ENCODE assay signal across 12 cellular contexts in the genomic region with DNA sequence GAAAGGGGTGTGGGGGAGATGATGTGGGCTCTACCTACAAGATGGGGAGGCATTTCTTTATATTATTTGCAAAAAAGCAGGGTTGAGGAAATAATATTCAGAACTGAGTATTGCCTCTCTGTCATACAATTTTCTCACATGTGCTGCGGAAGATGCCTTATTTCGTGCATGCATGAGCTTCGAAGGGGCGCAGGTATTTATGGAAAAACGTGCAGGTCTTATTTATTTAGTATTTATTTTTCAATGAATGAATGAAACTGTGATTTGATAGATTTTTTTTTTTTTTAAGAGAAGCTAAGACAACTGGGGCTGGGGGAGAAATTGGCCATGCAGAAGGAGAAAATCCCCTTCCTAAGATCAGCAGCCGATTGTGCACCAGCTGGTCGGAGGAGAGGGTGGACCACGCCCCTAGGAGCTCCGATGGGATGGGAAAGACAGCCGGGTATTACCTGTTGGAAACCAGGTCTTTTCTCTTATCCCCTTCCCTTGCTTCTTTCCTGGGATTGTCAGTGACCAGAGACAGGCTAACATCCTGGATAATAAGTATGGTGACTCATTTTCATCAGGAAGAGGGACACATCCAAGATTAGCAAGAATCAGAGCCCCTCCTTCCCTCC. TPM values are rescaled to one million over a fixed set of nuclear protein-coding genes. Genes with fewer than 3 reads are reported as not detected.
A peak's percentile ranks its signal among the peaks of the same experiment; 100 is the strongest.
DNase-seq lines count a peak whose midpoint lies in the region; ATAC-seq, FAIRE-seq and TF ChIP-seq lines count a peak whose summit lies in the region.
"Had no signal": no experiment of that assay in that cellular context is flagged by ENCODE, and none has a peak within 500 bp of the region (broad histone marks: within the 10 kb centered on the region; RNA-seq: fewer than 3 reads in every experiment).

No MANE protein-coding gene starts in this region.

- no peak for ATAC-seq in pancreas

- H3K9ac ChIP-seq in fibroblast of lung (ENCODE audit: insufficient read depth, low read length): no peak overlapping the region
- H3K9ac ChIP-seq: parathyroid adenoma had no signal

- no peak overlapping the region for H3K27ac Mint-ChIP-seq in progenitor cell of endocrine pancreas
- H3K27ac Mint-ChIP-seq: T-cell had no signal

- H2AFZ ChIP-seq in fibroblast of lung (ENCODE audit: low read length): no peak overlapping the region

- H3K9me3 ChIP-seq in fibroblast of lung (ENCODE audit: control insufficient read depth, insufficient read depth, low read depth, low read length) (no peaks in the 10 kb centered on the region), pancreas (no peaks in the 10 kb centered on the region)

- no peaks in the 10 kb centered on the region for H3K36me3 ChIP-seq in fibroblast of lung (ENCODE audit: control insufficient read depth, insufficient read depth, low read length)
- no peaks in the 10 kb centered on the region for H3K36me3 ChIP-seq in pancreas

- no peaks in the 10 kb centered on the region for H4K20me1 ChIP-seq in fibroblast of lung (ENCODE audit: control insufficient read depth, extremely low read depth, insufficient read depth, low read length)

- no peak overlapping the region for H3K27ac ChIP-seq in fibroblast of lung (ENCODE audit: insufficient read depth, low read length)
- no peak overlapping the region for H3K27ac ChIP-seq in pancreas
- H3K27ac ChIP-seq: 22Rv1, parathyroid adenoma had no signal

- intact Hi-C loops in pancreas (cut with DNase I): no loop called here

- FAIRE-seq in pancreas (lab: Jason Lieb, UNC): no peak

- H3K27me3 ChIP-seq in fibroblast of lung (ENCODE audit: control insufficient read depth, insufficient read depth, low read length): peaks cover 7% of the 10 kb centered on the region
- H3K27me3 ChIP-seq in pancreas: peaks cover 0 to 7% (median 0%) of the 10 kb centered on the region in 4 donors

- 9 to 10% methylated on average over 10 of the region's 10 CpGs for WGBS in pancreas, 2 donors

- H3K36me3 Mint-ChIP-seq in progenitor cell of endocrine pancreas (ENCODE audit: insufficient read depth): no peaks in the 10 kb centered on the region
- H3K36me3 Mint-ChIP-seq: T-cell had no signal

- H3K9me3 Mint-ChIP-seq in progenitor cell of endocrine pancreas (ENCODE audit: low read depth): no peaks in the 10 kb centered on the region
- H3K9me3 Mint-ChIP-seq: T-cell had no signal

- peak overlapping the region; percentile 60 for H3K4me3 Mint-ChIP-seq in progenitor cell of endocrine pancreas (ENCODE audit: low read depth)

- H3K4me1 ChIP-seq in fibroblast of lung (ENCODE audit: control insufficient read depth, extremely low read depth, insufficient read depth, low read length) (no peaks in the 10 kb centered on the region), pancreas (no peaks in the 10 kb centered on the region)
- H3K4me1 ChIP-seq: parathyroid adenoma had no signal

- TF ChIP-seq CTCF in fibroblast of lung (conservative IDR thresholded peaks at IDR 0.05 in 1 of 2, IDR thresholded peaks at IDR 0.05 in 1 of 2; ENCODE audit: low read depth in 1 of 2, low read length in 2 of 2): no peak
- no peak for TF ChIP-seq CTCF in progenitor cell of endocrine pancreas (IDR thresholded peaks at IDR 0.05; ENCODE audit: unreplicated experiment)
- TF ChIP-seq CTCF in pancreas (IDR thresholded peaks at IDR 0.05): no peak

- H3K4me2 ChIP-seq in fibroblast of lung (ENCODE audit: extremely low read depth, insufficient read depth, low read length): peak overlapping the region; percentile 80

- DNase-seq in DMS 273 (lab: John Stamatoyannopoulos, UW; ENCODE audit: unreplicated experiment) (peak; percentile 52), DMS 273 treated with DMSO at 0.1 percent for 48 hours (lab: John Stamatoyannopoulos, UW) (no peak), NCI-H82 treated with DMSO at 0.1 percent for 48 hours (lab: John Stamatoyannopoulos, UW; ENCODE audit: unreplicated experiment) (peak; percentile 63), fibroblast of lung (ENCODE audit: low read depth in 2 of 2) (no peak), progenitor cell of endocrine pancreas (ENCODE audit: low spot score, unreplicated experiment) (no peak), pancreas (no peak), NOMO-1 treated with DMSO at 0.1 percent for 48 hours (lab: John Stamatoyannopoulos, UW; ENCODE audit: unreplicated experiment) (no peak), AML-193 (lab: John Stamatoyannopoulos, UW) (no peak)
- DNase-seq: hippocampal formation, T-cell had no signal

- H3K4me3 ChIP-seq in fibroblast of lung (replicated peaks in 1 of 4; ENCODE audit: control extremely low read depth in 1 of 4, insufficient read depth in 1 of 4, low read depth in 3 of 4, low read length in 4 of 4) (peak overlapping the region in 2 of 4 experiments; percentile 56 to 82), pancreas (peak overlapping the region in 1 of 4 donors; percentile 32)

- H3K27me3 Mint-ChIP-seq in progenitor cell of endocrine pancreas: peaks cover 51% of the 10 kb centered on the region

- H3K79me2 ChIP-seq in fibroblast of lung (ENCODE audit: control insufficient read depth, insufficient read depth, low read length): no peaks in the 10 kb centered on the region
- H3K79me2 ChIP-seq: parathyroid adenoma had no signal

- H3K4me1 Mint-ChIP-seq in progenitor cell of endocrine pancreas (ENCODE audit: low read depth): peaks cover 8% of the 10 kb centered on the region

RNA-seq across cellular contexts. Expression of a gene that starts 0.8 kb away (rescaled TPM):
- total RNA-seq in fibroblast of lung (under 0.01 and 0.17 TPM in 2 replicates), progenitor cell of endocrine pancreas (9.6 and 11.7 TPM in 2 replicates), pancreas (under 1 TPM; 0.09 to 0.79 (median 0.14) TPM)
- polyA plus RNA-seq in fibroblast of lung (0.54 and 2.1 TPM in 2 replicates), pancreas (1 to 10 TPM in 1 of 2 donors, under 1 TPM in 1; 0.27 to 2.2 TPM)
- 0.33 and 1.7 TPM in 2 replicates for polyA plus RNA-seq in fibroblast of lung (2012)
- polyA minus RNA-seq in fibroblast of lung (ENCODE audit: low replicate concordance): not detected in 2 replicates
- total RNA-seq: T-cell had no signal

Comparison
In these comparisons a context has a peak if more than half of its experiments do, and no peak if none do; other contexts are left out.
1. DNase-seq: peak in DMS 273 (single experiment) and NCI-H82 treated with DMSO at 0.1 percent for 48 hours (single experiment); none in DMS 273 treated with DMSO at 0.1 percent for 48 hours (single experiment), fibroblast of lung (0 of 2), progenitor cell of endocrine pancreas (single experiment), pancreas (0 of 6), NOMO-1 treated with DMSO at 0.1 percent for 48 hours (single experiment) and AML-193 (0 of 2).